In the genomic region with DNA sequence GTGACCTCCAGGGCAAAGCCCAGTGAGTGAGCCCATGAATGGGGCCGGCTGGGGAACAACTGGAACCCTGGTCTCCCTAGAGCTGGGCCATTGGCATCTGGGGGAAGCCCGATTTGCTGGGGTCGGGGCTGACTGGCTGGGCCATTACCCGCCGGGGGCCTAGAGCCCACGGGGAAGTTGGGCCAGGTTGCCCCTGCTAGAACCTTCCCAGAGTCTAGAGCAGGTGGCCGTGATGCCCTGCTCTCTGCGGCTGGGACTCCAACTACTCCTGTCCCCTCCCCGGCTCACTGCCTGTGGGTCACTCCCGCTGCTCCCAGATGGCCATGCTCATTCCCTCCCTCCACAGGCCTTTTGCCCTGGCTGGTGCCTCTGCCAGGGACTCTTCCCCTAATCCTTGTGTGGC, we compare ENCODE assay signal across 21 cellular contexts.
"Had no signal": no experiment of that assay in that cellular context is flagged by ENCODE, and none has a peak within 500 bp of the region (broad histone marks: within the 10 kb centered on the region; RNA-seq: fewer than 3 reads in every experiment).

No MANE protein-coding gene starts in this region.

- DNase-seq: effector memory CD4-positive, alpha-beta T cell; gastrocnemius medialis; kidney; left cardiac atrium; left ventricle myocardium inferior; lower lobe of right lung; natural killer cell; occipital lobe; pancreas; sigmoid colon; stimulated activated CD4-positive, alpha-beta T cell treated with anti-CD3 and anti-CD28 coated beads, Interleukin-2, amount 100 ng/mL, for 48 hours; transverse colon had no signal

- H3K9me3 ChIP-seq: esophagus muscularis mucosa, gastrocnemius medialis, left ventricle myocardium inferior, lower lobe of right lung, pancreas, prostate gland, sigmoid colon, thoracic aorta, transverse colon had no signal

- H3K4me1 ChIP-seq: esophagus muscularis mucosa, gastrocnemius medialis, left ventricle myocardium inferior, lower lobe of right lung, pancreas, prostate gland, sigmoid colon, transverse colon had no signal

- H3K4me2 ChIP-seq: neural progenitor cell had no signal

- H3K36me3 Mint-ChIP-seq: mesothelial cell of epicardium, natural killer cell, neural progenitor cell had no signal

- H3K9me3 Mint-ChIP-seq: mesothelial cell of epicardium; neural progenitor cell; stimulated activated naive CD8-positive, alpha-beta T cell treated with anti-CD3 and anti-CD28 coated beads, Interleukin-15, Interleukin-2, amounts not matched to agents 100 ng/mL and 50 ng/mL, for 24 hours had no signal

- H3K27me3 Mint-ChIP-seq: stimulated activated naive CD8-positive, alpha-beta T cell treated with anti-CD3 and anti-CD28 coated beads, Interleukin-15, Interleukin-2, amounts not matched to agents 100 ng/mL and 50 ng/mL, for 24 hours had no signal

- H3K27ac Mint-ChIP-seq: memory B cell, mesothelial cell of epicardium, natural killer cell had no signal

- H2AFZ ChIP-seq: neural progenitor cell had no signal

- H3K9ac ChIP-seq: neural progenitor cell had no signal

- H3K27ac ChIP-seq: epithelial cell of prostate, esophagus muscularis mucosa, gastrocnemius medialis, left ventricle myocardium inferior, lower lobe of right lung, neural progenitor cell, pancreas, prostate gland, sigmoid colon, skin epidermis, thoracic aorta, transverse colon had no signal

- H3K27me3 ChIP-seq: gastrocnemius medialis, neural progenitor cell, pancreas had no signal

- H3K4me3 Mint-ChIP-seq: memory B cell; mesothelial cell of epicardium; natural killer cell; stimulated activated naive CD8-positive, alpha-beta T cell treated with anti-CD3 and anti-CD28 coated beads, Interleukin-15, Interleukin-2, amounts not matched to agents 100 ng/mL and 50 ng/mL, for 24 hours had no signal
